In the genomic region with DNA sequence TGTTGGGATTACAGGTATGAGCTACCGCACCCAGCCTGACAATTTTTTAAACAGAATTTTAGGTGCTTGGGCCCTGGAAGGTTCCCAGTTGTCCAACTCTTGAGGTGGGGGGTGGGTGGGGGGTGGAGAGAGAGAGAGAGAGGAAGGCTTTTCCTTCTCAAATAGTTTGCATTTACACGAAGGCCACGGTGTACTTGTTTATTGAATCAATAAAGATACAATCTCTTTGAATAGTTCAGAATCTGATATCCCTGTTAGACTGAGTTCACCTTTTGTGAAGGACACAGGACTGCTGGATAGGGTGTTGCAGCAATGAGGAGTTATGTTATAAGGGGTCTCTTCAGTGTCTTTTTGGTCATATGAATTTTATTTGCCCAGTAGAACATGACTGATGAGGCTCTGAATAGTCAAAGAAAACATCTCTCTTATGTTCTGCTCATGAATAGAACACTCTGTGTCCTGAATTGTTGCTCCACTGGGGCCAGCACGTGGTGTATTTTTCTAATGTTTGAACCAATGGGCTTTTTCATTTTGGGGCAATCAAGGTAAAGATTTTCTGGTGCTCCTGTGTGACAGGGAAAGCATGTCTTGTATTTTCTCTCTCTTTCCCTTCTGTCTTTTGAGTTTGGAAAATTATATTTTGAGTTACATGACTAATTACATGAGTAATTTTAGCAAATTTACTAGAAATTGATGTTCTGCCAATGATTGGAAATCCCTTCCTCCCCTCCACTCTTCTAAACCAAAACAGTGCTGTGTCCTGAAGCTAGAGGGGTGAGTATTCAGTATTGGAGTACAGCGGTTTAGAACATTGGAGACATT, we compare ENCODE assay signal across 15 cellular contexts.
A peak's percentile ranks its signal among the peaks of the same experiment; 100 is the strongest.
DNase-seq lines count a peak whose midpoint lies in the region; ATAC-seq and TF ChIP-seq lines count a peak whose summit lies in the region.
"Had no signal": no experiment of that assay in that cellular context is flagged by ENCODE, and none has a peak within 500 bp of the region (broad histone marks: within the 10 kb centered on the region; RNA-seq: fewer than 3 reads in every experiment).

No MANE protein-coding gene starts in this region.

- no peaks in the 10 kb centered on the region for H4K20me1 ChIP-seq in OCI-LY7 (ENCODE audit: insufficient read depth, low read length)

- H2AFZ ChIP-seq in OCI-LY7 (ENCODE audit: low read length): no peak overlapping the region

- BruUV-seq in OCI-LY7 (replicated peaks; lab: Mats Ljungman, UMichigan): no TSS peak

- peaks cover 75% of the 10 kb centered on the region for H3K4me1 Mint-ChIP-seq in CD4-positive, alpha-beta T cell (ENCODE audit: low read depth)
- H3K4me1 Mint-ChIP-seq in effector memory CD8-positive, alpha-beta T cell (ENCODE audit: low read depth in 2 of 2): peaks cover 57 to 75% of the 10 kb centered on the region in 2 donors

- no peak for ATAC-seq in CD4-positive, alpha-beta T cell (ENCODE audit: poor library complexity)
- no peak for ATAC-seq in effector memory CD8-positive, alpha-beta T cell (replicated peaks)
- no peak for ATAC-seq in GM21529 (IDR thresholded peaks at IDR 0.05; ENCODE audit: unreplicated experiment)

- no peak for TF ChIP-seq CTCF in CD4-positive, alpha-beta T cell (IDR thresholded peaks at IDR 0.05)
- TF ChIP-seq CTCF in OCI-LY7 (conservative IDR thresholded peaks at IDR 0.05; ENCODE audit: low read length) (no peak), neutrophil (IDR thresholded peaks at IDR 0.05) (no peak)

- no peaks in the 10 kb centered on the region for H3K9me2 ChIP-seq in OCI-LY7 (ENCODE audit: insufficient read depth, low read length)

- peak overlapping the region; percentile 83 for H3K4me2 ChIP-seq in OCI-LY7 (ENCODE audit: low read length)

- no peaks in the 10 kb centered on the region for H3K9me3 ChIP-seq in CD4-positive, alpha-beta T cell (ENCODE audit: control insufficient read depth, low read length)
- H3K9me3 ChIP-seq in OCI-LY7 (ENCODE audit: low read length) (no peaks in the 10 kb centered on the region), neutrophil (no peaks in the 10 kb centered on the region), SJCRH30 (replicated peaks) (no peaks in the 10 kb centered on the region)

- no peaks in the 10 kb centered on the region for H3K36me3 Mint-ChIP-seq in CD4-positive, alpha-beta T cell (ENCODE audit: low read depth)
- H3K36me3 Mint-ChIP-seq in effector memory CD8-positive, alpha-beta T cell (ENCODE audit: insufficient read depth): peaks cover 3% of the 10 kb centered on the region

- POLR2A ChIA-PET in CD4-positive, alpha-beta T cell (lab: Charles Lee): interaction anchor here (1.1 to 3.5 kb wide), 4 partner anchors 10 to 41 kb away, joined by 3 to 28 read pairs (median 8); no protein-coding TSS in a partner anchor
- POLR2A ChIA-PET in OCI-LY7 (lab: Charles Lee): interaction anchor here (0.5 to 4.6 kb wide), 11 partner anchors 10 to 62 kb away, joined by 3 to 36 read pairs (median 4); no protein-coding TSS in a partner anchor

- CTCF ChIA-PET in CD4-positive, alpha-beta T cell (lab: Charles Lee): interaction anchor here (2.6 kb wide), 1 partner anchor 107 kb away, joined by 8 read pairs; no protein-coding TSS in a partner anchor
- CTCF ChIA-PET in OCI-LY7 (lab: Charles Lee; ENCODE audit: unreplicated experiment): interaction anchor here (1.2 to 1.5 kb wide), 3 partner anchors 17 to 59 kb away, joined by 3 to 4 read pairs (median 3); no protein-coding TSS in a partner anchor

- H3K4me1 ChIP-seq in OCI-LY7 (ENCODE audit: insufficient read depth, low read length, poor library complexity, severe bottlenecking) (peaks cover 82% of the 10 kb centered on the region), neutrophil (ENCODE audit: control insufficient read depth in 1 of 2, insufficient read depth in 1 of 2, low read depth in 1 of 2, low read length in 1 of 2) (peaks cover 87 to 97% of the 10 kb centered on the region in 2 experiments), SJCRH30 (no peaks in the 10 kb centered on the region)

- H3K36me3 ChIP-seq in OCI-LY7 (ENCODE audit: insufficient read depth, low read length) (peaks cover 9% of the 10 kb centered on the region; the same call in 1 of the 2 replicates), neutrophil (no peaks in the 10 kb centered on the region), SJCRH30 (no peaks in the 10 kb centered on the region)

- no peaks in the 10 kb centered on the region for H3K27me3 Mint-ChIP-seq in CD4-positive, alpha-beta T cell
- H3K27me3 Mint-ChIP-seq in effector memory CD8-positive, alpha-beta T cell: no peaks in the 10 kb centered on the region

- H3K27ac Mint-ChIP-seq in CD4-positive, alpha-beta T cell: peak overlapping the region; percentile 84
- peak overlapping the region; percentile 30 to 89 for H3K27ac Mint-ChIP-seq in effector memory CD8-positive, alpha-beta T cell

- H3K4me3 Mint-ChIP-seq in CD4-positive, alpha-beta T cell: no peak overlapping the region
- H3K4me3 Mint-ChIP-seq in effector memory CD8-positive, alpha-beta T cell: no peak overlapping the region

- intact Hi-C loops in CD4-positive, alpha-beta T cell (cut with DNase I, micrococcal nuclease): no loop called here
- intact Hi-C loops in OCI-LY7 (cut with micrococcal nuclease; ENCODE audit: unreplicated experiment): no loop called here

- H3K4me3 ChIP-seq in OCI-LY7 (ENCODE audit: low read depth, low read length, poor library complexity, severe bottlenecking): no peak overlapping the region
- peak overlapping the region; percentile 19 to 53 for H3K4me3 ChIP-seq in neutrophil (ENCODE audit: low read depth in 1 of 2, low read length in 1 of 2)
- H3K4me3 ChIP-seq in SJCRH30: no peak overlapping the region

- H3K27ac ChIP-seq in CD4-positive, alpha-beta T cell (ENCODE audit: low read depth, low read length): no peak overlapping the region
- H3K27ac ChIP-seq in OCI-LY7 (ENCODE audit: low read depth, low read length, poor library complexity, severe bottlenecking): peak overlapping the region; percentile 92
- peak overlapping the region; percentile 95 for H3K27ac ChIP-seq in neutrophil
- H3K27ac ChIP-seq in SJCRH30: no peak overlapping the region

- H3K9me3 Mint-ChIP-seq in CD4-positive, alpha-beta T cell: no peaks in the 10 kb centered on the region
- no peaks in the 10 kb centered on the region for H3K9me3 Mint-ChIP-seq in effector memory CD8-positive, alpha-beta T cell

- H3K79me2 ChIP-seq in OCI-LY7 (ENCODE audit: insufficient read depth, low read depth, low read length): peaks cover 23% of the 10 kb centered on the region; the same call in 1 of the 2 replicates

- no peaks in the 10 kb centered on the region for H3K27me3 ChIP-seq in CD4-positive, alpha-beta T cell (ENCODE audit: control insufficient read depth, insufficient read depth, low read length)
- H3K27me3 ChIP-seq in neutrophil (no peaks in the 10 kb centered on the region), SJCRH30 (no peaks in the 10 kb centered on the region; the same call in 1 of the 2 replicates)

- no peak for DNase-seq in CD4-positive, alpha-beta T cell
- DNase-seq in OCI-LY7 (ENCODE audit: low spot score) (no peak), SJCRH30 (no peak), OCI-M2 (lab: John Stamatoyannopoulos, UW; ENCODE audit: unreplicated experiment) (no peak)
- DNase-seq in effector memory CD8-positive, alpha-beta T cell: no peak
- DNase-seq in central memory CD4-positive, alpha-beta T cell: no peak
- DNase-seq: erythroblast; HCEC 1CT; mesendoderm; NCI-H1105; NCI-H510A treated with DMSO at 0.1 percent for 48 hours; stimulated activated CD4-positive, alpha-beta T cell treated with anti-CD3 and anti-CD28 coated beads, Interleukin-4, amount 100 ng/mL, for 24 hours; stimulated activated naive CD4-positive, alpha-beta T cell treated with Interleukin-2 at 50 U/mL for 16 hours had no signal

Comparison
In these comparisons a context has a peak if more than half of its experiments do, and no peak if none do; other contexts are left out.
1. H3K27ac ChIP-seq: peak in OCI-LY7 (single experiment) and neutrophil (single experiment); none in CD4-positive, alpha-beta T cell (single experiment) and SJCRH30 (single experiment).
2. H3K4me3 ChIP-seq: peak in neutrophil (2 of 2); none in OCI-LY7 (single experiment) and SJCRH30 (single experiment).